15 cellular contexts compared by ENCODE assay signal in genomic region chr9:126112135-126112720, GRCh38.
"Had no signal": no experiment of that assay in that cellular context is flagged by ENCODE, and none has a peak within 500 bp of the region (broad histone marks: within the 10 kb centered on the region; RNA-seq: fewer than 3 reads in every experiment).

No MANE protein-coding gene starts in this region.

- H3K36me3 Mint-ChIP-seq: activated naive CD4-positive, alpha-beta T cell treated with anti-CD3 and anti-CD28 coated beads, Interleukin-2, amount 50 U/mL, for 24 hours had no signal

- H3K4me1 Mint-ChIP-seq: activated CD4-positive, alpha-beta T cell treated with anti-CD3 and anti-CD28 coated beads, Interleukin-2, amount 10 ng/mL, durations not matched to agents 24 days and 14 days; activated naive CD4-positive, alpha-beta T cell treated with anti-CD3 and anti-CD28 coated beads, Interleukin-2, amount 50 U/mL, for 24 hours had no signal

- H3K27ac ChIP-seq: ascending aorta, esophagus squamous epithelium, upper lobe of left lung had no signal

- H3K4me3 ChIP-seq: ascending aorta, esophagus squamous epithelium, upper lobe of left lung had no signal

- ATAC-seq: activated CD8-positive, alpha-beta T cell treated with anti-CD3 and anti-CD28 coated beads, Interleukin-2, amount 10 ng/mL, durations not matched to agents 7 days and 5 days; left lobe of liver had no signal

- H3K9me3 ChIP-seq: ascending aorta, esophagus squamous epithelium, upper lobe of left lung had no signal

- H3K27ac Mint-ChIP-seq: activated CD4-positive, alpha-beta T cell treated with anti-CD3 and anti-CD28 coated beads, Interleukin-2, amount 10 ng/mL, durations not matched to agents 24 days and 14 days; activated CD8-positive, alpha-beta T cell treated with anti-CD3 and anti-CD28 coated beads, Interleukin-2, amount 10 ng/mL, durations not matched to agents 7 days and 5 days; activated naive CD4-positive, alpha-beta T cell treated with anti-CD3 and anti-CD28 coated beads, Interleukin-2, amount 50 U/mL, for 24 hours; activated T-cell treated with anti-CD3 and anti-CD28 coated beads, Interleukin-2, amount 50 U/mL, for 24 hours; activated T-helper 2 cell treated with anti-CD3 and anti-CD28 coated beads, Interferon-gamma antibody, Interleukin-2, Interleukin-4, amounts not matched to agents 10 μg/mL and 5 μg/mL and 100 μg/mL, durations not matched to agents 14 hours and 24 hours and 36 hours; progenitor cell of endocrine pancreas; stimulated activated naive CD8-positive, alpha-beta T cell treated with anti-CD3 and anti-CD28 coated beads, Interleukin-15, Interleukin-2, amounts not matched to agents 100 ng/mL and 50 ng/mL, for 24 hours had no signal

- H3K36me3 ChIP-seq: ascending aorta, esophagus squamous epithelium, upper lobe of left lung had no signal

- H3K4me1 ChIP-seq: ascending aorta, esophagus squamous epithelium, upper lobe of left lung had no signal

- H3K27me3 ChIP-seq: ascending aorta, upper lobe of left lung had no signal

- H3K9me3 Mint-ChIP-seq: activated CD4-positive, alpha-beta T cell treated with anti-CD3 and anti-CD28 coated beads, Interleukin-2, amount 10 ng/mL, durations not matched to agents 24 days and 14 days; activated naive CD4-positive, alpha-beta T cell treated with anti-CD3 and anti-CD28 coated beads, Interleukin-2, amount 50 U/mL, for 24 hours; activated T-cell treated with anti-CD3 and anti-CD28 coated beads, Interleukin-2, amount 50 U/mL, for 24 hours; activated T-helper 2 cell treated with anti-CD3 and anti-CD28 coated beads, Interferon-gamma antibody, Interleukin-2, Interleukin-4, amounts not matched to agents 10 μg/mL and 5 μg/mL and 100 μg/mL, durations not matched to agents 14 hours and 24 hours and 36 hours; stimulated activated naive CD8-positive, alpha-beta T cell treated with anti-CD3 and anti-CD28 coated beads, Interleukin-15, Interleukin-2, amounts not matched to agents 100 ng/mL and 50 ng/mL, for 24 hours had no signal

- DNase-seq: activated CD4-positive, alpha-beta T cell treated with anti-CD3 and anti-CD28 coated beads, Interleukin-2, amount 10 ng/mL, durations not matched to agents 24 days and 14 days; activated CD8-positive, alpha-beta T cell treated with anti-CD3 and anti-CD28 coated beads, Interleukin-2, amount 10 ng/mL, durations not matched to agents 7 days and 5 days; activated T-cell treated with anti-CD3 and anti-CD28 coated beads, Interleukin-2, amount 50 U/mL, for 24 hours; cerebellar nuclear complex; effector memory CD4-positive, alpha-beta T cell; esophagus squamous epithelium; midbrain; occipital lobe; upper lobe of left lung had no signal

- H3K4me3 Mint-ChIP-seq: activated CD4-positive, alpha-beta T cell treated with anti-CD3 and anti-CD28 coated beads, Interleukin-2, amount 10 ng/mL, durations not matched to agents 24 days and 14 days; activated CD8-positive, alpha-beta T cell treated with anti-CD3 and anti-CD28 coated beads, Interleukin-2, amount 10 ng/mL, durations not matched to agents 7 days and 5 days; activated naive CD4-positive, alpha-beta T cell treated with anti-CD3 and anti-CD28 coated beads, Interleukin-2, amount 50 U/mL, for 24 hours; activated T-cell treated with anti-CD3 and anti-CD28 coated beads, Interleukin-2, amount 50 U/mL, for 24 hours; stimulated activated naive CD8-positive, alpha-beta T cell treated with anti-CD3 and anti-CD28 coated beads, Interleukin-15, Interleukin-2, amounts not matched to agents 100 ng/mL and 50 ng/mL, for 24 hours had no signal
